ENCODE assay signal across 9 cellular contexts in the genomic region with DNA sequence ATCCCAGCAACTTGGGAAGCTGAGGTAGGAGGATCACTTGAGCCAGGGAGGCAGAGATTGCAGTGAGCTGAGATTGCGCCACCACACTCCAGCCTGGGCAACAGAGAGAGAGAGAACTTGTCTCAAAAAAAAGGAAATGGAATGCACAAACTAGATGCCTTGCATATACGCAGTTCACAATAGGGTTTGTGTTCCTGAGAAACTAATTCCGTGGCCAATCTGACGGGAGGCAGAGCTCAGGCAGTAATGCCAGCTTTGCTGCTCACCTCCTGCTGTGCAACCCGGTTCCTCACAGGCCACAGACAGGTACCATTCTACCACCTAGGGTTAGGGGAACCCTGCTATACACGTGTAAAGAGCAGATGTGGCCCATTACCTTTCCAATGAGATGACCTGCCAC. TPM values are rescaled to one million over a fixed set of nuclear protein-coding genes. Genes with fewer than 3 reads are reported as not detected.
A peak's percentile ranks its signal among the peaks of the same experiment; 100 is the strongest.
DNase-seq lines count a peak whose midpoint lies in the region; ATAC-seq and TF ChIP-seq lines count a peak whose summit lies in the region.
"Had no signal": no experiment of that assay in that cellular context is flagged by ENCODE, and none has a peak within 500 bp of the region (broad histone marks: within the 10 kb centered on the region; RNA-seq: fewer than 3 reads in every experiment).

No MANE protein-coding gene starts in this region.

- peak overlapping the region; percentile 80 for H3K27ac ChIP-seq in naive thymus-derived CD4-positive, alpha-beta T cell (ENCODE audit: low read depth, low read length)

- DNase-seq in BJ (ENCODE audit: low read depth) = no peak
- no peak for DNase-seq in astrocyte of the spinal cord (ENCODE audit: low read depth, low spot score)
- DNase-seq in naive thymus-derived CD4-positive, alpha-beta T cell = no peak
- no peak for DNase-seq in NCI-H146 treated with DMSO at 0.1 percent for 48 hours (lab: John Stamatoyannopoulos, UW; ENCODE audit: unreplicated experiment)
- no peak for DNase-seq in SW480 (ENCODE audit: low spot score)
- DNase-seq in cortex of kidney (lab: John Stamatoyannopoulos, UW) = no peak
- DNase-seq: NCI-H748 treated with DMSO at 0.1 percent for 48 hours had no signal

- intact Hi-C loops in naive thymus-derived CD4-positive, alpha-beta T cell (cut with micrococcal nuclease) = loop anchor here in 1 of 2 donors (2.0 kb wide), 1 partner anchor 27 kb away; no protein-coding TSS in a partner anchor

- CTCF ChIA-PET in BJ (lab: Yijun Ruan, JAX) = interaction anchor here (0.8 to 1.6 kb wide), 3 partner anchors 15 to 268 kb away, joined by 3 to 5 read pairs (median 4); no protein-coding TSS in a partner anchor
- CTCF ChIA-PET in naive thymus-derived CD4-positive, alpha-beta T cell (lab: Charles Lee) = interaction anchor here (1.1 kb wide), 1 partner anchor 29 kb away, joined by 3 read pairs; no protein-coding TSS in a partner anchor

- no peaks in the 10 kb centered on the region for H3K9me3 ChIP-seq in naive thymus-derived CD4-positive, alpha-beta T cell (ENCODE audit: control insufficient read depth in 2 of 3, low read length in 3 of 3)

- H3K27ac Mint-ChIP-seq in IgD-negative memory B cell = no peak overlapping the region
- peak overlapping the region in 6 of 9 donors; percentile 31 to 92 (median 73) for H3K27ac Mint-ChIP-seq in naive thymus-derived CD4-positive, alpha-beta T cell

- no peaks in the 10 kb centered on the region for H3K36me3 ChIP-seq in BJ (ENCODE audit: control insufficient read depth, insufficient read depth, low read length)
- H3K36me3 ChIP-seq in naive thymus-derived CD4-positive, alpha-beta T cell (ENCODE audit: control insufficient read depth in 2 of 3, insufficient read depth in 3 of 3, low read length in 3 of 3) = peaks cover 0 to 25% (median under 1%) of the 10 kb centered on the region in 3 experiments

- peak overlapping the region; percentile 97; the same call in 1 of the 2 replicates for H3K4me3 ChIP-seq in BJ (ENCODE audit: low read depth, low read length)
- peak overlapping the region; percentile 3 for H3K4me3 ChIP-seq in astrocyte of the spinal cord (ENCODE audit: low read depth, low read length)
- peak overlapping the region; percentile 93 for H3K4me3 ChIP-seq in naive thymus-derived CD4-positive, alpha-beta T cell (ENCODE audit: low read length)

- in situ Hi-C loops in astrocyte of the spinal cord (cut with HindIII; ENCODE audit: low sequenced_read_pairs) = no loop called here

- H3K27me3 Mint-ChIP-seq in IgD-negative memory B cell = peaks cover 1% of the 10 kb centered on the region
- no peaks in the 10 kb centered on the region for H3K27me3 Mint-ChIP-seq in naive thymus-derived CD4-positive, alpha-beta T cell

- ATAC-seq in naive thymus-derived CD4-positive, alpha-beta T cell = no peak
- no peak for ATAC-seq in HG03039 (IDR thresholded peaks at IDR 0.05; ENCODE audit: unreplicated experiment)

- peak overlapping the region; percentile 58 to 96 (median 88) for H3K4me3 Mint-ChIP-seq in IgD-negative memory B cell
- H3K4me3 Mint-ChIP-seq in naive thymus-derived CD4-positive, alpha-beta T cell = peak overlapping the region; percentile 92 to 99 (median 98)

- H3K4me1 Mint-ChIP-seq in IgD-negative memory B cell = peaks cover 21 to 37% (median 30%) of the 10 kb centered on the region in 3 donors
- peaks cover 39 to 75% (median 70%) of the 10 kb centered on the region in 7 donors for H3K4me1 Mint-ChIP-seq in naive thymus-derived CD4-positive, alpha-beta T cell

- H3K4me1 ChIP-seq in naive thymus-derived CD4-positive, alpha-beta T cell (ENCODE audit: control insufficient read depth in 2 of 2, insufficient read depth in 2 of 2, low read length in 2 of 2) = peaks cover 23 to 33% of the 10 kb centered on the region in 2 donors

- H3K36me3 Mint-ChIP-seq in IgD-negative memory B cell = peaks cover 7% of the 10 kb centered on the region
- peaks cover 0 to 14% (median 4%) of the 10 kb centered on the region in 5 donors for H3K36me3 Mint-ChIP-seq in naive thymus-derived CD4-positive, alpha-beta T cell

- H3K9me3 Mint-ChIP-seq in IgD-negative memory B cell = no peaks in the 10 kb centered on the region
- H3K9me3 Mint-ChIP-seq in naive thymus-derived CD4-positive, alpha-beta T cell = no peaks in the 10 kb centered on the region

- TF ChIP-seq CTCF in BJ (IDR thresholded peaks at IDR 0.05; ENCODE audit: insufficient read depth, low read depth, low read length) (no peak), astrocyte of the spinal cord (IDR thresholded peaks at IDR 0.05; ENCODE audit: low read depth, low read length) (no peak)

- POLR2A ChIA-PET in BJ (lab: Charles Lee) = no interaction called here
- POLR2A ChIA-PET in naive thymus-derived CD4-positive, alpha-beta T cell (lab: Charles Lee) = interaction anchor here (1.6 kb wide), 1 partner anchor 713 kb away, joined by 4 read pairs; a partner anchor contains a TSS

- no peaks in the 10 kb centered on the region for H3K27me3 ChIP-seq in BJ (ENCODE audit: control insufficient read depth, insufficient read depth, low read length)
- no peaks in the 10 kb centered on the region for H3K27me3 ChIP-seq in naive thymus-derived CD4-positive, alpha-beta T cell (ENCODE audit: control insufficient read depth in 2 of 2, insufficient read depth in 2 of 2, low read length in 2 of 2)

RNA-seq across cellular contexts. Expression of a gene that starts 1.4 kb away (rescaled TPM):
- polyA plus RNA-seq in BJ (2011; rRNA removed) (24.7 and 27.0 TPM in 2 replicates), IgD-negative memory B cell (29.0 TPM)
- 23.3 and 25.3 TPM in 2 replicates for polyA minus RNA-seq in BJ (2011; rRNA and poly(A)+ RNA removed)
- total RNA-seq in naive thymus-derived CD4-positive, alpha-beta T cell = 10 to 100 TPM; 33.6 to 51.8 (median 49.4) TPM
- polyA plus RNA-seq in naive thymus-derived CD4-positive, alpha-beta T cell = 10 to 100 TPM; 41.4 to 48.1 TPM

RNA-seq across cellular contexts. Expression of a gene that starts 43.6 kb away (rescaled TPM):
- polyA plus RNA-seq in BJ (2011; rRNA removed) (14.4 and 24.7 TPM in 2 replicates), IgD-negative memory B cell (13.2 TPM)
- 9.9 and 13.3 TPM in 2 replicates for polyA minus RNA-seq in BJ (2011; rRNA and poly(A)+ RNA removed)
- 1 to 10 TPM; 2.0 to 3.2 (median 2.9) TPM for total RNA-seq in naive thymus-derived CD4-positive, alpha-beta T cell
- 1 to 10 TPM; 4.3 to 7.2 TPM for polyA plus RNA-seq in naive thymus-derived CD4-positive, alpha-beta T cell

Comparison
In these comparisons a context has a peak if more than half of its experiments do, and no peak if none do; other contexts are left out.
1. H3K4me3 ChIP-seq: peak in every context shown above with its lines; median percentile 97 in BJ; 93 in naive thymus-derived CD4-positive, alpha-beta T cell; 3 in astrocyte of the spinal cord.
2. H3K27ac Mint-ChIP-seq: peak in naive thymus-derived CD4-positive, alpha-beta T cell (6 of 9); none in IgD-negative memory B cell (0 of 3).